ENCODE assay signal across 20 cellular contexts in the genomic region with DNA sequence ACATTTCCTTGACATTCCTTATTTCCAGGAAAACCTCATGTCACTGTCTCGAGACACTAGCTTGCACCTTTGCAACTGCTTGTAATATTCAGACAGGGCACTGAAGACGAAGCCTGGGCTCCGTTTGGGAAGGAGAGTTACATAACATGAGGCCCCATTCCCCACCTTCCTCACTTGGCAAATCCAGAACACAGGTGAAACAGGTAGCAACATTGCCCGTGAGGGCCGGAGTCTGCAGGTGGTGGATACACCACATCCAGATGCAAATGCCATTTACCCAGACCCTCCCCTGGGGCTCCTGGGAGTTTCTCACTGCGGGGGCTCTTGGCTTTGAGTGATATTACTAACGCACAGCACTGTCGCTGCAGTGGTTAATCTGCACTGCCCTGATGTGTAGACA.
DNase-seq lines count a peak whose midpoint lies in the region; FAIRE-seq and TF ChIP-seq lines count a peak whose summit lies in the region.
"Had no signal": no experiment of that assay in that cellular context is flagged by ENCODE, and none has a peak within 500 bp of the region (broad histone marks: within the 10 kb centered on the region; RNA-seq: fewer than 3 reads in every experiment).

No MANE protein-coding gene starts in this region.

- no peaks in the 10 kb centered on the region for H3K27me3 ChIP-seq in H7 (ENCODE audit: control insufficient read depth, insufficient read depth, low read length)
- peaks cover 0 to 9% (median 0%) of the 10 kb centered on the region in 7 donors for H3K27me3 ChIP-seq in spleen (replicated peaks in 1 of 7)
- H3K27me3 ChIP-seq: BLaER1 had no signal

- H3K4me1 ChIP-seq in kidney (ENCODE audit: control insufficient read depth in 1 of 2, insufficient read depth in 1 of 2, low read depth in 1 of 2, low read length in 2 of 2) (no peaks in the 10 kb centered on the region), spleen (no peaks in the 10 kb centered on the region)
- H3K4me1 ChIP-seq: BLaER1 had no signal

- no peaks in the 10 kb centered on the region for H3K9me3 ChIP-seq in kidney (ENCODE audit: control insufficient read depth in 1 of 2, low read length in 2 of 2)
- H3K9me3 ChIP-seq in spleen = peaks cover 0 to 8% (median 0%) of the 10 kb centered on the region in 8 donors
- H3K9me3 ChIP-seq: BLaER1 had no signal

- H3K4me3 ChIP-seq in H7 (ENCODE audit: insufficient read depth, low read depth, low read length) (no peak overlapping the region), kidney (ENCODE audit: low read length in 2 of 2) (no peak overlapping the region), spleen (no peak overlapping the region)
- H3K4me3 ChIP-seq: BLaER1 had no signal

- no peak for TF ChIP-seq POLR2A in spleen (IDR thresholded peaks at IDR 0.05)

- DNase-seq in H7 (peak; percentile 71), NCI-H526 (lab: John Stamatoyannopoulos, UW) (peak; percentile 52 to 75), kidney (peak; percentile 35), spleen (peak; percentile 60), NCI-H510A treated with DMSO at 0.1 percent for 48 hours (lab: John Stamatoyannopoulos, UW) (no peak), HuH-7 (ENCODE audit: low spot score) (no peak), A172 (ENCODE audit: low spot score) (no peak)
- DNase-seq: ACHN; CD4-positive, alpha-beta T cell; COR-L47; DMS79 treated with DMSO at 0.1 percent for 48 hours; KBM-7; MM.1S; NCI-H1048; NCI-H1417 treated with DMSO at 0.1 percent for 48 hours; NCI-H187; NCI-H446 had no signal

- no peak for FAIRE-seq in kidney (lab: Jason Lieb, UNC)
- FAIRE-seq: H54 had no signal

- TF ChIP-seq CTCF in kidney (IDR thresholded peaks at IDR 0.05; ENCODE audit: borderline replicate concordance, extremely low read depth, insufficient read depth) = no peak
- TF ChIP-seq CTCF in spleen (IDR thresholded peaks at IDR 0.05 in 8 of 11, conservative IDR thresholded peaks at IDR 0.05 in 3 of 11) = no peak

- H3K27ac ChIP-seq in kidney (ENCODE audit: low read depth in 2 of 2, low read length in 2 of 2) (no peak overlapping the region), spleen (no peak overlapping the region)
- H3K27ac ChIP-seq: BLaER1, RWPE1 had no signal

- intact Hi-C loops in kidney (cut with DNase I) (no loop called here), spleen (cut with DNase I; ENCODE audit: low total_unique reads) (no loop called here)

- no peaks in the 10 kb centered on the region for H3K36me3 ChIP-seq in H7 (replicated peaks; ENCODE audit: control insufficient read depth, insufficient read depth, low read length)
- no peaks in the 10 kb centered on the region for H3K36me3 ChIP-seq in kidney (ENCODE audit: control insufficient read depth in 1 of 2, insufficient read depth in 2 of 2, low read length in 2 of 2)
- no peaks in the 10 kb centered on the region for H3K36me3 ChIP-seq in spleen
- H3K36me3 ChIP-seq: BLaER1 had no signal

- WGBS in spleen, 5 donors = 66 to 75% (median 73%) methylated on average over 7 to 8 of the region's 8 CpGs

- no peak overlapping the region for H3K9ac ChIP-seq in kidney (ENCODE audit: low read length in 2 of 2)
- H3K9ac ChIP-seq: BLaER1 had no signal

Comparison
In these comparisons a context has a peak if more than half of its experiments do, and no peak if none do; other contexts are left out.
1. DNase-seq: peak in H7 (single experiment), NCI-H526 (2 of 2), kidney (single experiment) and spleen (single experiment); none in NCI-H510A treated with DMSO at 0.1 percent for 48 hours (single experiment), HuH-7 (single experiment) and A172 (single experiment).